11 cellular contexts compared by ENCODE assay signal in the genomic region with DNA sequence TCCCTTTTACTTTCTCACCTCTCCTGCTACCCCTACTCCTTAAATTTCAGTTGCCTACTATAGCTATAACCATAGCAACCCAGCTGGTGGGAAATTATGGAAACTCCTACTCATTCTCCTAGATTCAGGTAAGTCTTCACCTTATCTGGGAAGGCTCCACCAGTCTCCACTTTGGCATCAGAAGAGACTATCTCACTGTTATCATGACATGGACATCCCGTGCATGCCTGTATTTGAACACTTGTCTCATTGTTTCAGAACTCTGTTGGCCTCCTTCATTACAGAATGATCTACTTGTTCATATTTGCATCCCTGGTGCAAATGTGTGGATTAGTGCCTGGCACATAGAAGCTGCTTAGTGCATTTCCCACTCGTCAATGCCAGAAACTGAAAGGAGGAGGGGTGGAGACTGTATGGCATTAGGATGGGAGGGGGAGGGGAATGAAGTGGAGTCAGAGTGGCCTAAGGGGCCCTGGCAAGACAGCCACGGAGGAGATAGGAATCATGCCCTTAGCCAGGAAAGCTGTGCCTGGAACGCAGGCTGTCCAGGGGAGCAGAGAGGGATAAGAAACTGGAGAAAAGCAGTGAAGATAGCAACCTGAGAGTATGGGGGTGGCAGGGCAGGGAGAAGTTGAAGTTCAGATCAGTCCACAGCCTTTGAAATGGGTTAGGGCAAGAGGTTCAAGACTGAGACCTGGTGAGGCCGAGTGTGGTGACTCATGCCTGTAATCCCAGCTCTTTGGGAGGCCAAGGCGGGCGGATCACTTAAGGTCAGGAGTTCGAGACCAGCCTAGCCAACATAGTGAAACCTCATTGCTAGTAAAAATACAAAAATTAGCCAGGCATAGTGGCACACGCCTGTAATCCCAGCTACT. TPM values are rescaled to one million over a fixed set of nuclear protein-coding genes. Genes with fewer than 3 reads are reported as not detected.
DNase-seq lines count a peak whose midpoint lies in the region; ATAC-seq, FAIRE-seq and TF ChIP-seq lines count a peak whose summit lies in the region.
"Had no signal": no experiment of that assay in that cellular context is flagged by ENCODE, and none has a peak within 500 bp of the region (broad histone marks: within the 10 kb centered on the region; RNA-seq: fewer than 3 reads in every experiment).

No MANE protein-coding gene starts in this region.

- H3K9me1 ChIP-seq in keratinocyte (ENCODE audit: control insufficient read depth, extremely low read depth, insufficient read depth, low read length), result no peaks in the 10 kb centered on the region

- H2BK15ac ChIP-seq in H9 (ENCODE audit: low read depth, low read length), result no peak overlapping the region

- DNase-seq in BE2C, result peak; percentile 11
- DNase-seq in H9, result no peak
- peak; percentile 53 for DNase-seq in WERI-Rb-1
- DNase-seq in keratinocyte (ENCODE audit: low read depth, low spot score), result no peak
- no peak for DNase-seq in suprapubic skin (ENCODE audit: low spot score in 2 of 2)
- DNase-seq in glomerular visceral epithelial cell (ENCODE audit: extremely low spot score), result no peak

- H2BK5ac ChIP-seq in H9 (ENCODE audit: insufficient read length, low read length), result no peak overlapping the region

- H4K5ac ChIP-seq in H9 (ENCODE audit: insufficient read length, low read depth, low read length), result no peak overlapping the region

- peaks cover 15 to 16% of the 10 kb centered on the region in 2 experiments for H3K4me1 Mint-ChIP-seq in H9

- no peaks in the 10 kb centered on the region; a peak in 1 of 5 replicates for H3K9me3 Mint-ChIP-seq in H9
- H3K9me3 Mint-ChIP-seq: activated B cell treated with CpG ODN at 0.5 μM for 24 hours; stimulated activated naive CD8-positive, alpha-beta T cell treated with anti-CD3 and anti-CD28 coated beads, Interleukin-15, Interleukin-2, amounts not matched to agents 100 ng/mL and 50 ng/mL, for 24 hours had no signal

- no peak overlapping the region for H4K91ac ChIP-seq in H9 (ENCODE audit: insufficient read length, low read depth, low read length)

- dilution Hi-C loops in keratinocyte (cut with MboI; ENCODE audit: extremely low pct_ligation_motif_present, low sequenced_read_pairs), result no loop called here

- no peak overlapping the region for H3K27ac Mint-ChIP-seq in H9
- H3K27ac Mint-ChIP-seq: activated B cell treated with CpG ODN at 0.5 μM for 24 hours; stimulated activated naive CD8-positive, alpha-beta T cell treated with anti-CD3 and anti-CD28 coated beads, Interleukin-15, Interleukin-2, amounts not matched to agents 100 ng/mL and 50 ng/mL, for 24 hours had no signal

- TF ChIP-seq CTCF in BE2C (IDR thresholded peaks at IDR 0.05; ENCODE audit: low read depth, low read length), result no peak
- TF ChIP-seq CTCF in H9 (conservative IDR thresholded peaks at IDR 0.05), result no peak
- TF ChIP-seq CTCF in WERI-Rb-1 (IDR thresholded peaks at IDR 0.05; ENCODE audit: low read depth, low read length), result no peak
- no peak for TF ChIP-seq CTCF in keratinocyte (optimal IDR thresholded peaks at IDR 0.05 in 1 of 3, IDR thresholded peaks at IDR 0.05 in 1 of 3, conservative IDR thresholded peaks at IDR 0.05 in 1 of 3; ENCODE audit: extremely low read depth in 1 of 3, insufficient read depth in 2 of 3, low read length in 3 of 3)
- TF ChIP-seq CTCF in suprapubic skin (IDR thresholded peaks at IDR 0.05), result no peak

- H3K4me1 ChIP-seq in BE2C (no peaks in the 10 kb centered on the region), H9 (ENCODE audit: insufficient read depth, low read length) (peaks cover 2% of the 10 kb centered on the region; the same call in 1 of the 2 replicates), keratinocyte (ENCODE audit: control insufficient read depth, extremely low read depth, insufficient read depth, low read length) (peaks cover 9% of the 10 kb centered on the region), suprapubic skin (peaks cover 14% of the 10 kb centered on the region)

- no peak for TF ChIP-seq POLR2A in suprapubic skin (IDR thresholded peaks at IDR 0.05)

- peak overlapping the region in 1 of 2 experiments; percentile 19; a peak in 1 of 5 replicates for H3K4me3 Mint-ChIP-seq in H9
- H3K4me3 Mint-ChIP-seq: stimulated activated naive CD8-positive, alpha-beta T cell treated with anti-CD3 and anti-CD28 coated beads, Interleukin-15, Interleukin-2, amounts not matched to agents 100 ng/mL and 50 ng/mL, for 24 hours had no signal

- H3K9me3 ChIP-seq in BE2C (no peaks in the 10 kb centered on the region), H9 (ENCODE audit: control insufficient read depth, low read depth, low read length) (no peaks in the 10 kb centered on the region), WERI-Rb-1 (ENCODE audit: severe bottlenecking) (no peaks in the 10 kb centered on the region), keratinocyte (ENCODE audit: control insufficient read depth, low read depth, low read length) (no peaks in the 10 kb centered on the region), suprapubic skin (no peaks in the 10 kb centered on the region)

- H2AFZ ChIP-seq in H9 (ENCODE audit: low read length) (no peak overlapping the region), keratinocyte (ENCODE audit: control insufficient read depth, low read length) (peak overlapping the region; percentile 74)

- no peaks in the 10 kb centered on the region for H3K79me1 ChIP-seq in H9 (ENCODE audit: insufficient read depth, low read depth, low read length, poor library complexity, severe bottlenecking)

- no peak overlapping the region for H3K14ac ChIP-seq in H9 (ENCODE audit: insufficient read depth, low read length)

- H2BK20ac ChIP-seq in H9 (ENCODE audit: low read depth, low read length, poor library complexity, severe bottlenecking), result no peak overlapping the region

- no peak overlapping the region for H4K8ac ChIP-seq in H9 (replicated peaks; ENCODE audit: insufficient read length, low read depth, low read length)

- no CpG with 5 or more reads among the region's 9 CpGs for WGBS in H9 (ENCODE audit: extremely low coverage, insufficient read length, low lambda C conversion rate)
- 45% methylated on average over 9 of the region's 9 CpGs for WGBS in suprapubic skin

- peak overlapping the region; percentile 12 for H3K4me2 ChIP-seq in H9 (ENCODE audit: insufficient read depth, insufficient read length, low read length)
- H3K4me2 ChIP-seq in keratinocyte (ENCODE audit: control insufficient read depth, extremely low read depth, insufficient read depth, low read depth, low read length), result peak overlapping the region; percentile 68

- H3K4ac ChIP-seq in H9 (ENCODE audit: low read depth, low read length), result no peak overlapping the region

- no peaks in the 10 kb centered on the region for H3K23me2 ChIP-seq in H9 (ENCODE audit: insufficient read length, low read depth, low read length, poor library complexity, severe bottlenecking)

- H3K56ac ChIP-seq in H9 (ENCODE audit: insufficient read length, low read depth, low read length), result no peak overlapping the region

- no peak for FAIRE-seq in keratinocyte (lab: Jason Lieb, UNC)

- peak overlapping the region; percentile 41 for H3K4me3 ChIP-seq in BE2C (ENCODE audit: low read depth, low read length)
- peak overlapping the region; percentile 35 for H3K4me3 ChIP-seq in WERI-Rb-1 (ENCODE audit: low read depth, low read length)
- peak overlapping the region in 2 of 3 experiments; percentile 18 to 36 for H3K4me3 ChIP-seq in keratinocyte (ENCODE audit: control insufficient read depth in 2 of 3, extremely low read depth in 1 of 3, insufficient read depth in 2 of 3, low read depth in 1 of 3, low read length in 3 of 3)
- H3K4me3 ChIP-seq in suprapubic skin, result no peak overlapping the region

- H3T11ph ChIP-seq in H9 (ENCODE audit: low read length), result no peak overlapping the region

- peaks cover 36% of the 10 kb centered on the region for H3K27me3 Mint-ChIP-seq in H9 (ENCODE audit: low read depth)

- H4K20me1 ChIP-seq in H9 (ENCODE audit: control insufficient read depth, insufficient read depth, insufficient read length) (no peaks in the 10 kb centered on the region), keratinocyte (ENCODE audit: control insufficient read depth, extremely low read depth, insufficient read depth, low read length) (no peaks in the 10 kb centered on the region)

- H3K36me3 Mint-ChIP-seq in H9 (ENCODE audit: insufficient read depth in 1 of 3, low read depth in 3 of 3), result no peaks in the 10 kb centered on the region

- ATAC-seq in HG03469 (IDR thresholded peaks at IDR 0.05; ENCODE audit: unreplicated experiment), result no peak
- ATAC-seq in GM21515 (IDR thresholded peaks at IDR 0.05; ENCODE audit: unreplicated experiment), result no peak

- H3K36me3 ChIP-seq in BE2C (no peaks in the 10 kb centered on the region), WERI-Rb-1 (no peaks in the 10 kb centered on the region), keratinocyte (ENCODE audit: control insufficient read depth in 2 of 2, extremely low read depth in 1 of 2, insufficient read depth in 2 of 2, low read length in 2 of 2) (no peaks in the 10 kb centered on the region), suprapubic skin (no peaks in the 10 kb centered on the region)

- no peak overlapping the region for H2AK5ac ChIP-seq in H9 (ENCODE audit: insufficient read length, low read length)

- no peak overlapping the region for H3K23ac ChIP-seq in H9 (ENCODE audit: insufficient read length, low read depth, low read length)

- H3K27me3 ChIP-seq in BE2C, result no peaks in the 10 kb centered on the region
- H3K27me3 ChIP-seq in H9 (ENCODE audit: insufficient read depth, low read length), result peaks cover 4% of the 10 kb centered on the region; the same call in 1 of the 2 replicates
- no peaks in the 10 kb centered on the region for H3K27me3 ChIP-seq in WERI-Rb-1 (ENCODE audit: insufficient read depth, low read depth, severe bottlenecking)
- no peaks in the 10 kb centered on the region for H3K27me3 ChIP-seq in keratinocyte (ENCODE audit: control insufficient read depth, extremely low read depth, insufficient read depth, low read length)
- no peaks in the 10 kb centered on the region for H3K27me3 ChIP-seq in suprapubic skin

- H3K79me2 ChIP-seq in H9 (ENCODE audit: insufficient read depth, low read length) (no peaks in the 10 kb centered on the region), keratinocyte (ENCODE audit: control insufficient read depth, insufficient read depth, low read length) (no peaks in the 10 kb centered on the region)

- no peak overlapping the region for H3K27ac ChIP-seq in H9 (ENCODE audit: insufficient read length, low read depth, low read length)
- no peak overlapping the region for H3K27ac ChIP-seq in WERI-Rb-1
- H3K27ac ChIP-seq in keratinocyte (ENCODE audit: control insufficient read depth, insufficient read depth, low read length), result no peak overlapping the region
- no peak overlapping the region for H3K27ac ChIP-seq in suprapubic skin
- H3K27ac ChIP-seq: epithelial cell of prostate had no signal

- TF ChIP-seq EP300 in suprapubic skin (IDR thresholded peaks at IDR 0.05), result no peak

- H3K9ac ChIP-seq in H9 (ENCODE audit: extremely low read depth, insufficient read length, low read length), result no peak overlapping the region
- no peak overlapping the region for H3K9ac ChIP-seq in keratinocyte (ENCODE audit: control insufficient read depth, extremely low read depth, insufficient read depth, low read length)

- H2BK120ac ChIP-seq in H9 (ENCODE audit: low read depth, low read length, poor library complexity, severe bottlenecking), result no peak overlapping the region

- no peak overlapping the region for H3K18ac ChIP-seq in H9 (ENCODE audit: insufficient read length, low read depth, low read length)

- H2BK12ac ChIP-seq in H9 (ENCODE audit: insufficient read length, low read depth, low read length), result no peak overlapping the region

RNA-seq across cellular contexts. Expression of gene CAPRIN1, which starts 53.8 kb away (rescaled TPM):
- 77.7 TPM for polyA plus RNA-seq in BE2C (2012; ENCODE audit: insufficient read depth, insufficient read length, low read depth)
- total RNA-seq in H9 (2021) (281 and 301 TPM in 2 replicates), suprapubic skin (100 to 1,000 TPM; 109 to 137 (median 117) TPM)
- 169 to 207 TPM (median 205 TPM) in 3 replicates for polyA plus RNA-seq in keratinocyte
- 163 TPM for polyA plus RNA-seq in keratinocyte (2011; ENCODE audit: low read depth)
- polyA plus RNA-seq in keratinocyte (2011; cell fraction: cytosol; rRNA removed), result 133 and 239 TPM in 2 replicates
- 142 and 155 TPM in 2 replicates for polyA plus RNA-seq in keratinocyte (2011; cell fraction: nucleus; rRNA removed)
- polyA plus RNA-seq in keratinocyte (2012; ENCODE audit: low replicate concordance), result 72.3 and 145 TPM in 2 replicates
- 307 to 454 TPM (median 367 TPM) in 3 replicates for polyA minus RNA-seq in keratinocyte
- polyA minus RNA-seq in keratinocyte (2011; cell fraction: cytosol; rRNA and poly(A)+ RNA removed), result 168 TPM
- polyA minus RNA-seq in keratinocyte (2011; cell fraction: nucleus; rRNA and poly(A)+ RNA removed), result 127 and 176 TPM in 2 replicates

Comparison
In these comparisons a context has a peak if more than half of its experiments do, and no peak if none do; other contexts are left out.
1. DNase-seq: peak in BE2C (single experiment) and WERI-Rb-1 (single experiment); none in H9 (single experiment), keratinocyte (single experiment), suprapubic skin (0 of 2) and glomerular visceral epithelial cell (single experiment).